21 cellular contexts compared by ENCODE assay signal in genomic region chr7:72153132-72153512, GRCh38.
DNase-seq lines count a peak whose midpoint lies in the region; ATAC-seq and TF ChIP-seq lines count a peak whose summit lies in the region.
"Had no signal": no experiment of that assay in that cellular context is flagged by ENCODE, and none has a peak within 500 bp of the region (broad histone marks: within the 10 kb centered on the region; RNA-seq: fewer than 3 reads in every experiment).

No MANE protein-coding gene starts in this region.

- H3K4me1 Mint-ChIP-seq in chondrocyte (ENCODE audit: low read depth) = no peaks in the 10 kb centered on the region
- H3K4me1 Mint-ChIP-seq: IgD-negative memory B cell had no signal

- intact Hi-C loops in right lobe of liver (cut with DNase I) = no loop called here
- intact Hi-C loops in stomach (cut with DNase I; ENCODE audit: low total_unique reads) = no loop called here
- intact Hi-C loops in sciatic nerve (cut with DNase I) = no loop called here

- no peak for DNase-seq in right lobe of liver
- DNase-seq in stomach = no peak
- no peak for DNase-seq in chondrocyte (ENCODE audit: low spot score)
- no peak for DNase-seq in sciatic nerve (ENCODE audit: low spot score)
- no peak for DNase-seq in stimulated activated naive CD4-positive, alpha-beta T cell treated with Interleukin-2 at 50 U/mL for 16 hours (lab: John Stamatoyannopoulos, UW)
- DNase-seq: BE2C; Calu3; CD8-positive, alpha-beta T cell; DMS79 treated with DMSO at 0.1 percent for 48 hours; HCEC 1CT; Kasumi-1; MM.1S; NCI-H1092; NCI-H2081 treated with DMSO at 0.1 percent for 48 hours; NK-92 treated with Interleukin-12 subunit alpha and Interleukin-12 subunit beta, amount 100 ng/mL, for 24 hours had no signal

- TF ChIP-seq POLR2A in right lobe of liver (IDR thresholded peaks at IDR 0.05) (no peak), stomach (IDR thresholded peaks at IDR 0.05) (no peak)

- H3K27me3 ChIP-seq in right lobe of liver = no peaks in the 10 kb centered on the region
- H3K27me3 ChIP-seq in stomach = no peaks in the 10 kb centered on the region
- H3K27me3 ChIP-seq: BE2C had no signal

- no peaks in the 10 kb centered on the region for H3K27me3 Mint-ChIP-seq in chondrocyte (ENCODE audit: low read depth)
- H3K27me3 Mint-ChIP-seq: IgD-negative memory B cell had no signal

- H3K9me3 ChIP-seq in right lobe of liver = no peaks in the 10 kb centered on the region
- H3K9me3 ChIP-seq in stomach = no peaks in the 10 kb centered on the region
- H3K9me3 ChIP-seq: BE2C had no signal

- WGBS in right lobe of liver (ENCODE audit: insufficient coverage, low coverage, low lambda C conversion rate, missing lambda C conversion rate) = 51% methylated on average over 5 of the region's 5 CpGs
- WGBS in stomach, 5 donors = 36 to 58% (median 54%) methylated on average over 5 of the region's 5 CpGs

- H3K27ac Mint-ChIP-seq in chondrocyte (ENCODE audit: unreplicated experiment) = no peak overlapping the region
- H3K27ac Mint-ChIP-seq: CD8-positive, alpha-beta T cell; GM23338; IgD-negative memory B cell had no signal

- H3K27ac ChIP-seq in C4-2B = peak overlapping the region; percentile 55; the same call in 1 of the 2 replicates
- peak overlapping the region; percentile 100 for H3K27ac ChIP-seq in cingulate gyrus (ENCODE audit: low read depth, low read length)
- H3K27ac ChIP-seq in right lobe of liver = peak overlapping the region in 2 of 3 donors; percentile 59 to 60
- peak overlapping the region; percentile 26 to 73 (median 57) for H3K27ac ChIP-seq in stomach

- no peaks in the 10 kb centered on the region for H3K36me3 Mint-ChIP-seq in chondrocyte (ENCODE audit: low read depth)
- H3K36me3 Mint-ChIP-seq: CD8-positive, alpha-beta T cell; IgD-negative memory B cell had no signal

- H3K4me3 Mint-ChIP-seq in chondrocyte (ENCODE audit: unreplicated experiment) = no peak overlapping the region
- H3K4me3 Mint-ChIP-seq: CD8-positive, alpha-beta T cell; GM23338; IgD-negative memory B cell had no signal

- H3K36me3 ChIP-seq in right lobe of liver (no peaks in the 10 kb centered on the region), stomach (no peaks in the 10 kb centered on the region)
- H3K36me3 ChIP-seq: BE2C had no signal

- H3K4me3 ChIP-seq in right lobe of liver (no peak overlapping the region), stomach (no peak overlapping the region)
- H3K4me3 ChIP-seq: GM23338 had no signal

- ATAC-seq in right lobe of liver = peak in 2 of 4 donors; percentile 12 to 20
- ATAC-seq in sciatic nerve = no peak
- ATAC-seq in HG02610 (IDR thresholded peaks at IDR 0.05; ENCODE audit: unreplicated experiment) = no peak
- ATAC-seq: CD8-positive, alpha-beta T cell; GM23338; Right ventricle myocardium inferior had no signal

- peaks cover 6% of the 10 kb centered on the region for H3K9me3 Mint-ChIP-seq in chondrocyte (ENCODE audit: low read depth)

- no peak for TF ChIP-seq EP300 in stomach (IDR thresholded peaks at IDR 0.05)

- TF ChIP-seq CTCF in C4-2B (conservative IDR thresholded peaks at IDR 0.05) (no peak), right lobe of liver (IDR thresholded peaks at IDR 0.05) (no peak), stomach (IDR thresholded peaks at IDR 0.05) (no peak), chondrocyte (IDR thresholded peaks at IDR 0.05) (no peak)

- peaks cover 0 to 12% (median 0%) of the 10 kb centered on the region in 4 donors for H3K4me1 ChIP-seq in right lobe of liver
- peaks cover 5 to 24% (median 17%) of the 10 kb centered on the region in 4 donors for H3K4me1 ChIP-seq in stomach
- H3K4me1 ChIP-seq: BE2C had no signal
